21 cellular contexts compared by ENCODE assay signal in genomic region chr18:54086863-54087262, GRCh38.
A peak's percentile ranks its signal among the peaks of the same experiment; 100 is the strongest.
DNase-seq lines count a peak whose midpoint lies in the region; ATAC-seq, FAIRE-seq and TF ChIP-seq lines count a peak whose summit lies in the region.
"Had no signal": no experiment of that assay in that cellular context is flagged by ENCODE, and none has a peak within 500 bp of the region (broad histone marks: within the 10 kb centered on the region; RNA-seq: fewer than 3 reads in every experiment).

No MANE protein-coding gene starts in this region.

- no peak for TF ChIP-seq CTCF in pancreas (IDR thresholded peaks at IDR 0.05)

- H3K36me3 Mint-ChIP-seq in activated T-cell treated with anti-CD3 and anti-CD28 coated beads, Interleukin-2, amount 50 U/mL, for 24 hours (ENCODE audit: low read depth), result no peaks in the 10 kb centered on the region
- peaks cover 9% of the 10 kb centered on the region for H3K36me3 Mint-ChIP-seq in activated naive CD8-positive, alpha-beta T cell treated with anti-CD3 and anti-CD28 coated beads, Interleukin-2, amount 10 ng/mL, durations not matched to agents 7 days and 5 days
- H3K36me3 Mint-ChIP-seq: stimulated activated memory B cell treated with anti-CD40 and anti-IgM and Interleukin-4, amounts not matched to agents 10 μg/mL and 1 μg/mL and 100 μg/mL, for 72 hours had no signal

- peak overlapping the region; percentile 57 for H3K27ac Mint-ChIP-seq in activated T-cell treated with anti-CD3 and anti-CD28 coated beads, Interleukin-2, amount 50 U/mL, for 24 hours
- peak overlapping the region; percentile 78 for H3K27ac Mint-ChIP-seq in activated naive CD8-positive, alpha-beta T cell treated with anti-CD3 and anti-CD28 coated beads, Interleukin-2, amount 10 ng/mL, durations not matched to agents 7 days and 5 days
- H3K27ac Mint-ChIP-seq: stimulated activated memory B cell treated with anti-CD40 and anti-IgM and Interleukin-4, amounts not matched to agents 10 μg/mL and 1 μg/mL and 100 μg/mL, for 72 hours had no signal

- no peaks in the 10 kb centered on the region for H3K36me3 ChIP-seq in pancreas
- H3K36me3 ChIP-seq: gastrocnemius medialis had no signal

- ATAC-seq in HG02759 (IDR thresholded peaks at IDR 0.05; ENCODE audit: unreplicated experiment) (peak; percentile 27), Right ventricle myocardium superior (ENCODE audit: poor library complexity) (no peak), GM21576 (IDR thresholded peaks at IDR 0.05; ENCODE audit: unreplicated experiment) (no peak), pancreas (no peak)
- no peak for ATAC-seq in activated naive CD8-positive, alpha-beta T cell treated with anti-CD3 and anti-CD28 coated beads, Interleukin-2, amount 10 ng/mL, durations not matched to agents 7 days and 5 days (ENCODE audit: low read depth)
- ATAC-seq: gastrocnemius medialis; stimulated activated memory B cell treated with anti-CD40 and anti-IgM and Interleukin-4, amounts not matched to agents 10 μg/mL and 1 μg/mL and 100 μg/mL, for 72 hours had no signal

- no peak overlapping the region for H3K4me3 Mint-ChIP-seq in activated T-cell treated with anti-CD3 and anti-CD28 coated beads, Interleukin-2, amount 50 U/mL, for 24 hours
- H3K4me3 Mint-ChIP-seq in activated naive CD8-positive, alpha-beta T cell treated with anti-CD3 and anti-CD28 coated beads, Interleukin-2, amount 10 ng/mL, durations not matched to agents 7 days and 5 days, result peak overlapping the region; percentile 47
- H3K4me3 Mint-ChIP-seq: stimulated activated memory B cell treated with anti-CD40 and anti-IgM and Interleukin-4, amounts not matched to agents 10 μg/mL and 1 μg/mL and 100 μg/mL, for 72 hours had no signal

- WGBS in pancreas, 2 donors, result 86 to 88% methylated on average over 3 of the region's 3 CpGs

- FAIRE-seq in pancreas (lab: Jason Lieb, UNC), result no peak
- FAIRE-seq: colon, endothelial cell of umbilical vein had no signal

- no peaks in the 10 kb centered on the region for H3K4me1 ChIP-seq in pancreas
- H3K4me1 ChIP-seq: gastrocnemius medialis had no signal

- H3K4me1 Mint-ChIP-seq in activated T-cell treated with anti-CD3 and anti-CD28 coated beads, Interleukin-2, amount 50 U/mL, for 24 hours (ENCODE audit: low read depth), result peaks cover 14% of the 10 kb centered on the region
- peaks cover 14% of the 10 kb centered on the region for H3K4me1 Mint-ChIP-seq in activated naive CD8-positive, alpha-beta T cell treated with anti-CD3 and anti-CD28 coated beads, Interleukin-2, amount 10 ng/mL, durations not matched to agents 7 days and 5 days

- intact Hi-C loops in Right ventricle myocardium superior (cut with DNase I) (no loop called here), pancreas (cut with DNase I) (no loop called here)

- no peaks in the 10 kb centered on the region for H3K27me3 Mint-ChIP-seq in activated T-cell treated with anti-CD3 and anti-CD28 coated beads, Interleukin-2, amount 50 U/mL, for 24 hours
- peaks cover 2% of the 10 kb centered on the region for H3K27me3 Mint-ChIP-seq in activated naive CD8-positive, alpha-beta T cell treated with anti-CD3 and anti-CD28 coated beads, Interleukin-2, amount 10 ng/mL, durations not matched to agents 7 days and 5 days

- no peak overlapping the region for H3K27ac ChIP-seq in pancreas
- H3K27ac ChIP-seq: gastrocnemius medialis had no signal

- no peaks in the 10 kb centered on the region for H3K27me3 ChIP-seq in pancreas
- H3K27me3 ChIP-seq: gastrocnemius medialis had no signal

- no peak overlapping the region for H3K4me3 ChIP-seq in pancreas
- H3K4me3 ChIP-seq: gastrocnemius medialis, skin epidermis had no signal

- no peak for DNase-seq in activated T-cell treated with anti-CD3 and anti-CD28 coated beads, Interleukin-2, amount 50 U/mL, for 24 hours
- DNase-seq in activated T-cell treated with anti-CD3 and anti-CD28 coated beads, Interleukin-2, amount 50 U/mL, for 1 hour, result no peak
- DNase-seq in NOMO-1 treated with DMSO at 0.1 percent for 48 hours (lab: John Stamatoyannopoulos, UW; ENCODE audit: unreplicated experiment) (peak; percentile 88), Right ventricle myocardium superior (no peak), pancreas (no peak)
- DNase-seq in activated naive CD8-positive, alpha-beta T cell treated with anti-CD3 and anti-CD28 coated beads, Interleukin-2, amount 10 ng/mL, durations not matched to agents 7 days and 5 days, result no peak
- DNase-seq: ACHN; activated CD4-positive, alpha-beta T cell treated with anti-CD3 and anti-CD28 coated beads for 4 hours; activated effector memory CD4-positive, alpha-beta T cell treated with Interleukin-2 at 50 U/mL for 16 hours; EL; gastrocnemius medialis; NCI-H2107; NCI-H526 treated with DMSO at 0.1 percent for 48 hours; SHP77; T-helper 9 cell had no signal

- H3K9me3 Mint-ChIP-seq in activated T-cell treated with anti-CD3 and anti-CD28 coated beads, Interleukin-2, amount 50 U/mL, for 24 hours, result peaks cover 14% of the 10 kb centered on the region
- H3K9me3 Mint-ChIP-seq in activated naive CD8-positive, alpha-beta T cell treated with anti-CD3 and anti-CD28 coated beads, Interleukin-2, amount 10 ng/mL, durations not matched to agents 7 days and 5 days, result peaks cover 12% of the 10 kb centered on the region

- POLR2A ChIA-PET in activated naive CD8-positive, alpha-beta T cell treated with anti-CD3 and anti-CD28 coated beads, Interleukin-2, amount 10 ng/mL, durations not matched to agents 7 days and 5 days (lab: Charles Lee), result no interaction called here

- H3K9me3 ChIP-seq in pancreas, result no peaks in the 10 kb centered on the region
- H3K9me3 ChIP-seq: gastrocnemius medialis had no signal
